ENCODE assay signal across 8 cellular contexts in the genomic region with DNA sequence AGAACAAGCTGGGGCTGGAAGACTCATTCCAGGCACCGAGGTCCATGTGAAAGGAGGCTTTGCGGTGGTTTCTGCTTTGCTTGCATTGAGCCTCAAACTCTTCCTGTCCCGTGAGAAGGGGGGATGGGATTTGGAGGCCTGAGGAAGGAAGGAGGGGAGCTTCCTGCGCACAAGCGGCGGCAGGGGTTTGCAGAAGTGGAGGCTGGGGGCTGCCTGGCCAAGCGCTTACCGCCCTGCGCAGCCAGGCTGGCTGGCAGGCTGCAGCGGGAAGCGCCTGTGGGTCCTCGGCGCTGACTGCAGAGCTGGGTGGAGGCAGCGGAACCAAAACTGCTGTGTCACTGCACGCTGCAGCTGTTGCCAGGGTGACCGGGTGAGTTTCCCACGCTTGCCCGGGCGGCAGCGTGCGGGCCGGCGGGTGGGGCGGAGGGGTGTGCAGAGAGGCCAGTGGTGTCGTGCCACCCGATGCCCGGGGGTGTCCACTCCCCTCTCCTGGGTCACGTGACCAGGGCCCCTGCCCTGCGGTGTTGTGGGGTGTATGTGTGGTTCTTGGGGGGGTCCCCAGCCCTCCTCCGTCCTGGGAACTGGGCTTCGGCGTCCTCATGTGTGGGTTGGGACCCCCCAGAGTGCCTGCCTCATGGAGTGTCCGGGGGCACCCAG.
DNase-seq lines count a peak whose midpoint lies in the region; ATAC-seq and TF ChIP-seq lines count a peak whose summit lies in the region.

No MANE protein-coding gene starts in this region.

- no peaks in the 10 kb centered on the region for H3K36me3 ChIP-seq in mucosa of descending colon (ENCODE audit: low read depth)

- H3K9me3 ChIP-seq in mucosa of descending colon = no peaks in the 10 kb centered on the region

- TF ChIP-seq CTCF in AG09319 (IDR thresholded peaks at IDR 0.05; ENCODE audit: low read depth, low read length) (no peak), mucosa of descending colon (IDR thresholded peaks at IDR 0.05) (no peak)

- H3K4me1 ChIP-seq in mucosa of descending colon (ENCODE audit: low read depth) = peaks cover 42% of the 10 kb centered on the region

- peak; percentile 90 for DNase-seq in AG09319 (ENCODE audit: extremely low read depth, low read depth)
- DNase-seq in NOMO-1 treated with dmso at 0.1 percent for 144 hours (lab: John Stamatoyannopoulos, UW; ENCODE audit: unreplicated experiment) = peak; percentile 97
- DNase-seq in activated CD8-positive, alpha-beta memory T cell treated with anti-CD3 and anti-CD28 coated beads, Interleukin-2, amount 50 U/mL, for 4 hours = peak; percentile 78
- peak; percentile 100 for DNase-seq in epidermal melanocyte (ENCODE audit: insufficient read length, low spot score)
- DNase-seq in mucosa of descending colon = peak; percentile 81 to 91 (median 82)
- DNase-seq in stimulated activated CD8-positive, alpha-beta memory T cell treated with anti-CD3 and anti-CD28 coated beads, Interleukin-2, amount 100 ng/mL, for 48 hours (ENCODE audit: low read depth in 2 of 2) = peak; percentile 61 to 65

- ATAC-seq in GM19023 (IDR thresholded peaks at IDR 0.05; ENCODE audit: unreplicated experiment) (peak; percentile 77), HG03354 (IDR thresholded peaks at IDR 0.05; ENCODE audit: poor library complexity, severe bottlenecking, unreplicated experiment) (peak; percentile 84), mucosa of descending colon (peak; percentile 75)

- no peak overlapping the region for H3K4me3 ChIP-seq in mucosa of descending colon

- intact Hi-C loops in mucosa of descending colon (cut with DNase I, micrococcal nuclease) = no loop called here
